Comparison of ENCODE assay signal across 21 cellular contexts in genomic region chr18:74724186-74724585, GRCh38.
A peak's percentile ranks its signal among the peaks of the same experiment; 100 is the strongest.
DNase-seq lines count a peak whose midpoint lies in the region; ATAC-seq and TF ChIP-seq lines count a peak whose summit lies in the region.
"Had no signal": no experiment of that assay in that cellular context is flagged by ENCODE, and none has a peak within 500 bp of the region (broad histone marks: within the 10 kb centered on the region; RNA-seq: fewer than 3 reads in every experiment).

No MANE protein-coding gene starts in this region.

- no peaks in the 10 kb centered on the region for H3K27me3 ChIP-seq in AG04450 (ENCODE audit: control insufficient read depth, insufficient read depth, low read length)
- no peaks in the 10 kb centered on the region for H3K27me3 ChIP-seq in ovary
- H3K27me3 ChIP-seq: right lobe of liver, SJCRH30 had no signal

- WGBS in ovary, 3 donors, result 81 to 91% (median 91%) methylated on average over 1 of the region's 1 CpG

- intact Hi-C loops in ovary (cut with DNase I), result no loop called here

- H3K27ac ChIP-seq in AG04450 (ENCODE audit: low read depth, low read length) (no peak overlapping the region), ovary (no peak overlapping the region)
- H3K27ac ChIP-seq: parathyroid adenoma, right lobe of liver, SJCRH30 had no signal

- H3K4me1 ChIP-seq in ovary (ENCODE audit: insufficient read depth), result no peaks in the 10 kb centered on the region
- H3K4me1 ChIP-seq: SJCRH30 had no signal

- ATAC-seq in HG02981 (IDR thresholded peaks at IDR 0.05; ENCODE audit: unreplicated experiment), result no peak
- ATAC-seq: activated CD8-positive, alpha-beta memory T cell treated with anti-CD3 and anti-CD28 coated beads, Interleukin-2, amount 10 ng/mL, durations not matched to agents 7 days and 5 days; CD8-positive, alpha-beta T cell; left lobe of liver; natural killer cell treated with Interleukin-12 subunit alpha and Interleukin-12 subunit beta and Interleukin-15 and Interleukin-18, amount 100 ng/mL, for 72 hours; right lobe of liver had no signal

- DNase-seq in AG04450 (ENCODE audit: low read depth, low spot score) (peak; percentile 27), GM04504 (ENCODE audit: low read depth) (peak; percentile 21), SIG-M5 treated with dmso at 0.1 percent for 504 hours (lab: John Stamatoyannopoulos, UW; ENCODE audit: unreplicated experiment) (peak; percentile 82), fibroblast of the aortic adventitia (ENCODE audit: low read depth) (peak; percentile 56), ovary (no peak), kidney tubule cell (ENCODE audit: low spot score) (no peak), T-helper 9 cell (no peak)
- DNase-seq: activated CD4-positive, alpha-beta T cell treated with anti-CD3 and anti-CD28 coated beads, Interleukin-2, amount 10 ng/mL, durations not matched to agents 24 days and 14 days; activated CD8-positive, alpha-beta memory T cell treated with anti-CD3 and anti-CD28 coated beads, Interleukin-2, amount 10 ng/mL, durations not matched to agents 7 days and 5 days; CD8-positive, alpha-beta T cell; dermis blood vessel endothelial cell; DMS153; Kasumi-1; OCI-M1; right lobe of liver; SJCRH30; substantia nigra had no signal

- no peaks in the 10 kb centered on the region for H3K36me3 ChIP-seq in ovary
- H3K36me3 ChIP-seq: right lobe of liver, SJCRH30 had no signal

- TF ChIP-seq EP300 in ovary (IDR thresholded peaks at IDR 0.05), result no peak

- TF ChIP-seq CTCF in AG04450 (IDR thresholded peaks at IDR 0.05; ENCODE audit: low read depth, low read length) (no peak), fibroblast of the aortic adventitia (IDR thresholded peaks at IDR 0.05; ENCODE audit: insufficient read depth, low read length) (no peak), ovary (IDR thresholded peaks at IDR 0.05) (no peak)

- H3K9me3 ChIP-seq in AG04450 (ENCODE audit: control insufficient read depth, insufficient read depth, low read length) (no peaks in the 10 kb centered on the region; the same call in 1 of the 2 replicates), ovary (no peaks in the 10 kb centered on the region)
- H3K9me3 ChIP-seq: right lobe of liver, SJCRH30 had no signal

- no peak for TF ChIP-seq POLR2A in ovary (IDR thresholded peaks at IDR 0.05)

- POLR2A ChIA-PET in AG04450 (lab: Yijun Ruan, JAX), result interaction anchor here (0.6 kb wide), 1 partner anchor 123 kb away, joined by 3 read pairs; no protein-coding TSS in a partner anchor

- CTCF ChIA-PET in AG04450 (lab: Charles Lee), result interaction anchor here (0.7 to 1.3 kb wide), 3 partner anchors 22 to 549 kb away, joined by 3 read pairs; no protein-coding TSS in a partner anchor

- H3K4me3 ChIP-seq in AG04450 (ENCODE audit: low read depth, low read length) (no peak overlapping the region), fibroblast of the aortic adventitia (ENCODE audit: low read depth, low read length) (no peak overlapping the region), ovary (no peak overlapping the region)
- H3K4me3 ChIP-seq: right lobe of liver, SJCRH30 had no signal

Comparison
In these comparisons a context has a peak if more than half of its experiments do, and no peak if none do; other contexts are left out.
1. DNase-seq: peak in AG04450 (single experiment), GM04504 (single experiment), SIG-M5 treated with dmso at 0.1 percent for 504 hours (single experiment) and fibroblast of the aortic adventitia (single experiment); none in ovary (0 of 5), kidney tubule cell (single experiment) and T-helper 9 cell (single experiment).